ENCODE assay signal across 2 cellular contexts in the genomic region with DNA sequence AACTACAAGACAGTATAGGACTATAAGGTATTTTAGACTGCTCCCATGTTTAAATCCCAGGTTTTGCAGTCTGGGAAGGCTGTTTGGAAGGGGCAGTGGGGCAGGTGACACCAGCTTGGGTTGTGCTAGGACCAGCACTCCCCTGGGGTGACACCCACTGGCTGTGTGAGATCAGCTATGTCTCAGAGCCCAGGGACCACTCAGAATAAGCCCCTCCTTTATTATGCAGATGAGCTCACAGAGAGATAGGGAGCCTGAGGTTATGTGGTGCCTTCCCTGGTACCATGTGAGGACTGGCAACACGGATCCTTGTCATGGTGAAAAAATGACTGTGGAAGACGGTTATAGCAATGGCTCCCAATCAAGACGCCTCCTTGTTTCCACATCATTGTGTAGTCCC.
TF ChIP-seq lines count a peak whose summit lies in the region.

No MANE protein-coding gene starts in this region.

TF ChIP-seq in GM23338, 12 proteins besides CTCF, POLR2A, EP300 and RAD21 (continues in another document):
- TF ChIP-seq REST (IDR thresholded peaks at IDR 0.05; ENCODE audit: unreplicated experiment) (no peak), ZNF331 (CRISPR knock-in tag; IDR thresholded peaks at IDR 0.05; ENCODE audit: low read depth) (no peak), EZH2 (IDR thresholded peaks at IDR 0.05; ENCODE audit: low read depth, unreplicated experiment) (no peak), NANOG (IDR thresholded peaks at IDR 0.05; ENCODE audit: borderline replicate concordance) (no peak), JUNB (IDR thresholded peaks at IDR 0.05; ENCODE audit: unreplicated experiment) (no peak), ZNF114 (CRISPR knock-in tag; IDR thresholded peaks at IDR 0.05) (no peak), STAT1 (IDR thresholded peaks at IDR 0.05; ENCODE audit: unreplicated experiment) (no peak), EZH2phosphoT487 (IDR thresholded peaks at IDR 0.05; ENCODE audit: unreplicated experiment) (no peak), POLR2AphosphoS5 (IDR thresholded peaks at IDR 0.05; ENCODE audit: low read depth) (no peak)
- TF ChIP-seq, protein P1, sequence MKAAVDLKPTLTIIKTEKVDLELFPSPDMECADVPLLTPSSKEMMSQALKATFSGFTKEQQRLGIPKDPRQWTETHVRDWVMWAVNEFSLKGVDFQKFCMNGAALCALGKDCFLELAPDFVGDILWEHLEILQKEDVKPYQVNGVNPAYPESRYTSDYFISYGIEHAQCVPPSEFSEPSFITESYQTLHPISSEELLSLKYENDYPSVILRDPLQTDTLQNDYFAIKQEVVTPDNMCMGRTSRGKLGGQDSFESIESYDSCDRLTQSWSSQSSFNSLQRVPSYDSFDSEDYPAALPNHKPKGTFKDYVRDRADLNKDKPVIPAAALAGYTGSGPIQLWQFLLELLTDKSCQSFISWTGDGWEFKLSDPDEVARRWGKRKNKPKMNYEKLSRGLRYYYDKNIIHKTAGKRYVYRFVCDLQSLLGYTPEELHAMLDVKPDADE (IDR thresholded peaks at IDR 0.05) = no peak

TF ChIP-seq in WTC11, 78 proteins besides CTCF, POLR2A, EP300 and RAD21 (continued from another document):
- no peak for TF ChIP-seq CREB1 (CRISPR knock-in tag; IDR thresholded peaks at IDR 0.05)
- TF ChIP-seq, protein P2, sequence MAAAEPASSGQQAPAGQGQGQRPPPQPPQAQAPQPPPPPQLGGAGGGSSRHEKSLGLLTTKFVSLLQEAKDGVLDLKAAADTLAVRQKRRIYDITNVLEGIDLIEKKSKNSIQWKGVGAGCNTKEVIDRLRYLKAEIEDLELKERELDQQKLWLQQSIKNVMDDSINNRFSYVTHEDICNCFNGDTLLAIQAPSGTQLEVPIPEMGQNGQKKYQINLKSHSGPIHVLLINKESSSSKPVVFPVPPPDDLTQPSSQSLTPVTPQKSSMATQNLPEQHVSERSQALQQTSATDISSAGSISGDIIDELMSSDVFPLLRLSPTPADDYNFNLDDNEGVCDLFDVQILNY (CRISPR knock-in tag; IDR thresholded peaks at IDR 0.05) = no peak
- TF ChIP-seq ZNF219 (CRISPR knock-in tag; IDR thresholded peaks at IDR 0.05; ENCODE audit: borderline replicate concordance) = no peak
- no peak for TF ChIP-seq TEAD4 (CRISPR knock-in tag; IDR thresholded peaks at IDR 0.05)
- no peak for TF ChIP-seq HMGA2 (CRISPR knock-in tag; IDR thresholded peaks at IDR 0.05)
- no peak for TF ChIP-seq ETV6 (CRISPR knock-in tag; IDR thresholded peaks at IDR 0.05)
- TF ChIP-seq ZNF121 (CRISPR knock-in tag; IDR thresholded peaks at IDR 0.05) = no peak
- no peak for TF ChIP-seq ZNF281 (CRISPR knock-in tag; IDR thresholded peaks at IDR 0.05)
